ENCODE assay signal across 2 cellular contexts in genomic region chr22:40597541-40598453, GRCh38.
TF ChIP-seq lines count a peak whose summit lies in the region.

No MANE protein-coding gene starts in this region.

TF ChIP-seq in IMR-90, 13 proteins besides CTCF, POLR2A, EP300 and RAD21:
- TF ChIP-seq CEBPB (IDR thresholded peaks at IDR 0.05; ENCODE audit: low read depth, low read length) (peak; percentile 40; the same call in 1 of the 2 replicates), MAFK (IDR thresholded peaks at IDR 0.05; ENCODE audit: low read depth, low read length) (no peak)

TF ChIP-seq in GM12878, 131 proteins besides CTCF, POLR2A, EP300 and RAD21:
- TF ChIP-seq, protein P1, sequence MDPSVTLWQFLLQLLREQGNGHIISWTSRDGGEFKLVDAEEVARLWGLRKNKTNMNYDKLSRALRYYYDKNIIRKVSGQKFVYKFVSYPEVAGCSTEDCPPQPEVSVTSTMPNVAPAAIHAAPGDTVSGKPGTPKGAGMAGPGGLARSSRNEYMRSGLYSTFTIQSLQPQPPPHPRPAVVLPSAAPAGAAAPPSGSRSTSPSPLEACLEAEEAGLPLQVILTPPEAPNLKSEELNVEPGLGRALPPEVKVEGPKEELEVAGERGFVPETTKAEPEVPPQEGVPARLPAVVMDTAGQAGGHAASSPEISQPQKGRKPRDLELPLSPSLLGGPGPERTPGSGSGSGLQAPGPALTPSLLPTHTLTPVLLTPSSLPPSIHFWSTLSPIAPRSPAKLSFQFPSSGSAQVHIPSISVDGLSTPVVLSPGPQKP (IDR thresholded peaks at IDR 0.05; ENCODE audit: low read depth, low read length): no peak
- TF ChIP-seq KAT2A (conservative IDR thresholded peaks at IDR 0.05; ENCODE audit: control insufficient read depth, low read depth, low read length): no peak
- no peak for TF ChIP-seq JUNB (IDR thresholded peaks at IDR 0.05)
- no peak for TF ChIP-seq NFXL1 (IDR thresholded peaks at IDR 0.05; ENCODE audit: borderline replicate concordance)
- no peak for TF ChIP-seq CBX3 (IDR thresholded peaks at IDR 0.05; ENCODE audit: borderline replicate concordance, low read depth)
- TF ChIP-seq ZNF622 (IDR thresholded peaks at IDR 0.05): no peak
- no peak for TF ChIP-seq SIN3A (IDR thresholded peaks at IDR 0.05; ENCODE audit: low read depth, low read length)
- no peak for TF ChIP-seq NR2C2 (IDR thresholded peaks at IDR 0.05; ENCODE audit: borderline replicate concordance, control insufficient read depth, insufficient read length, low read depth)
- no peak for TF ChIP-seq SIX5 (IDR thresholded peaks at IDR 0.05; ENCODE audit: low read depth, low read length, severe bottlenecking)
- no peak for TF ChIP-seq ZZZ3 (IDR thresholded peaks at IDR 0.05; ENCODE audit: control insufficient read depth, insufficient read length, low read depth)
- no peak for TF ChIP-seq SMARCA5 (IDR thresholded peaks at IDR 0.05)
- TF ChIP-seq ZSCAN29 (IDR thresholded peaks at IDR 0.05): no peak
- TF ChIP-seq RFX5 (IDR thresholded peaks at IDR 0.05; ENCODE audit: low read depth, low read length): no peak
- no peak for TF ChIP-seq RAD51 (IDR thresholded peaks at IDR 0.05)
